17 cellular contexts compared by ENCODE assay signal in the genomic region with DNA sequence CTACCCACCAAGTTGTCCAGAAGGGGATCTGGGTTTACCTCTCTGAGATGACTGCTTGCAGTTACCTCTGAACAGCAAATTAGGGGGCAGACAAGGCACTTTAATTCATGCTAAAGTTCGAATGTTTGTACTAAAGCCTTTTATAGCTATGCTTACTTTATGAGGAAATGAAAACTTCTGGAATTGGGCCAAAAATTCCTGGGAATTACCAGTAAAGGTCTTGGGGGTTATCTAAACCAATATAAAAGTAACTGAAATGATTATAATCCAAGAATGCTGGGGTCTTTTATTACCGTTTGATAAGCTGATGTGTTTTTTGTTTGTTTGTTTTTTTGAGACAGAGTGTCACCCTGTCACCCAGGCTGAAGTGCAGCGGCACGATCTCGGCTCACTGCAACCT. TPM values are rescaled to one million over a fixed set of nuclear protein-coding genes. Genes with fewer than 3 reads are reported as not detected.
DNase-seq lines count a peak whose midpoint lies in the region; ATAC-seq and TF ChIP-seq lines count a peak whose summit lies in the region.
"Had no signal": no experiment of that assay in that cellular context is flagged by ENCODE, and none has a peak within 500 bp of the region (broad histone marks: within the 10 kb centered on the region; RNA-seq: fewer than 3 reads in every experiment).

No MANE protein-coding gene starts in this region.

- POLR2A ChIA-PET in HEK293 (lab: Yijun Ruan, JAX): no interaction called here

- H3K9me3 Mint-ChIP-seq in activated T-helper 1 cell treated with anti-CD3 and anti-CD28 coated beads, Interleukin-12 subunit alpha, Interleukin-12 subunit beta, Interleukin-2, Interleukin-4 antibody, amounts not matched to agents 30 ng/mL and 10 ng/mL and 1 ng/mL, durations not matched to agents 14 hours and 24 hours and 36 hours: no peaks in the 10 kb centered on the region
- H3K9me3 Mint-ChIP-seq: CD8-positive, alpha-beta T cell had no signal

- peaks cover 2% of the 10 kb centered on the region for H3K27me3 Mint-ChIP-seq in activated T-helper 1 cell treated with anti-CD3 and anti-CD28 coated beads, Interleukin-12 subunit alpha, Interleukin-12 subunit beta, Interleukin-2, Interleukin-4 antibody, amounts not matched to agents 30 ng/mL and 10 ng/mL and 1 ng/mL, durations not matched to agents 14 hours and 24 hours and 36 hours (ENCODE audit: insufficient read depth)

- H3K36me3 Mint-ChIP-seq in activated T-helper 1 cell treated with anti-CD3 and anti-CD28 coated beads, Interleukin-12 subunit alpha, Interleukin-12 subunit beta, Interleukin-2, Interleukin-4 antibody, amounts not matched to agents 30 ng/mL and 10 ng/mL and 1 ng/mL, durations not matched to agents 14 hours and 24 hours and 36 hours (ENCODE audit: low read depth): no peaks in the 10 kb centered on the region
- H3K36me3 Mint-ChIP-seq: CD8-positive, alpha-beta T cell had no signal

- peaks cover 0 to 2% of the 10 kb centered on the region in 2 experiments; a peak in 1 of 3 replicates for H3K36me3 ChIP-seq in HEK293 (ENCODE audit: control insufficient read depth in 2 of 2, insufficient read depth in 1 of 2, low read length in 2 of 2)
- H3K36me3 ChIP-seq: BE2C had no signal

- CTCF ChIA-PET in HEK293 (lab: Yijun Ruan, JAX): interaction anchor here (0.5 kb wide), 1 partner anchor 10 kb away, joined by 3 read pairs; no protein-coding TSS in a partner anchor

- peak; percentile 86 for ATAC-seq in left colon
- ATAC-seq: A549; CD8-positive, alpha-beta T cell; GM12878; HCT116 had no signal

- no peaks in the 10 kb centered on the region for H3K4me1 Mint-ChIP-seq in activated T-helper 1 cell treated with anti-CD3 and anti-CD28 coated beads, Interleukin-12 subunit alpha, Interleukin-12 subunit beta, Interleukin-2, Interleukin-4 antibody, amounts not matched to agents 30 ng/mL and 10 ng/mL and 1 ng/mL, durations not matched to agents 14 hours and 24 hours and 36 hours (ENCODE audit: low read depth)

- H3K4me3 Mint-ChIP-seq in activated T-helper 1 cell treated with anti-CD3 and anti-CD28 coated beads, Interleukin-12 subunit alpha, Interleukin-12 subunit beta, Interleukin-2, Interleukin-4 antibody, amounts not matched to agents 30 ng/mL and 10 ng/mL and 1 ng/mL, durations not matched to agents 14 hours and 24 hours and 36 hours: no peak overlapping the region
- H3K4me3 Mint-ChIP-seq: CD8-positive, alpha-beta T cell had no signal

- H3K9me3 ChIP-seq in HEK293 (ENCODE audit: control insufficient read depth, insufficient read depth, low read depth, low read length): no peaks in the 10 kb centered on the region
- H3K9me3 ChIP-seq: A549, BE2C had no signal

- peaks cover 9% of the 10 kb centered on the region for H3K4me1 ChIP-seq in HEK293 (ENCODE audit: control insufficient read depth, insufficient read depth, low read length)
- H3K4me1 ChIP-seq: A549, BE2C had no signal

- DNase-seq in EH (ENCODE audit: low read depth) (peak; percentile 19), dermis blood vessel endothelial cell (peak; percentile 73), left colon (no peak), posterior vena cava (ENCODE audit: low spot score) (no peak), amygdala (lab: John Stamatoyannopoulos, UW) (no peak)
- DNase-seq in activated T-helper 1 cell treated with anti-CD3 and anti-CD28 coated beads, Interleukin-12 subunit alpha, Interleukin-12 subunit beta, Interleukin-2, Interleukin-4 antibody, amounts not matched to agents 30 ng/mL and 10 ng/mL and 1 ng/mL, durations not matched to agents 14 hours and 24 hours and 36 hours (ENCODE audit: low spot score): no peak
- DNase-seq: BE2C; CD8-positive, alpha-beta T cell; COR-L47; DMS53; GM23248; IMR-90 had no signal

- intact Hi-C loops in left colon (cut with DNase I, micrococcal nuclease) (no loop called here), posterior vena cava (cut with DNase I) (no loop called here)
- intact Hi-C loops in activated T-helper 1 cell treated with anti-CD3 and anti-CD28 coated beads, Interleukin-12 subunit alpha, Interleukin-12 subunit beta, Interleukin-2, Interleukin-4 antibody, amounts not matched to agents 30 ng/mL and 10 ng/mL and 1 ng/mL, durations not matched to agents 14 hours and 24 hours and 36 hours (cut with micrococcal nuclease): no loop called here

- H3K27ac ChIP-seq in HEK293 (ENCODE audit: extremely low read depth, low read depth, low read length): no peak overlapping the region
- H3K27ac ChIP-seq: A549, C4-2B, GM23248 had no signal

- no peak for TF ChIP-seq CTCF in HEK293 (tag by site-specific recombination; IDR thresholded peaks at IDR 0.05)

- H3K4me3 ChIP-seq in HEK293 (ENCODE audit: low read depth, low read length): no peak overlapping the region
- H3K4me3 ChIP-seq: A549, GM12878, GM23248 had no signal

- no peak overlapping the region for H3K27ac Mint-ChIP-seq in activated T-helper 1 cell treated with anti-CD3 and anti-CD28 coated beads, Interleukin-12 subunit alpha, Interleukin-12 subunit beta, Interleukin-2, Interleukin-4 antibody, amounts not matched to agents 30 ng/mL and 10 ng/mL and 1 ng/mL, durations not matched to agents 14 hours and 24 hours and 36 hours
- H3K27ac Mint-ChIP-seq: CD8-positive, alpha-beta T cell had no signal

TF ChIP-seq in HEK293, 187 proteins besides CTCF, POLR2A, EP300 and RAD21 (continues in another document):
- TF ChIP-seq ZNF157 (tag by site-specific recombination; IDR thresholded peaks at IDR 0.05): no peak
- no peak for TF ChIP-seq ZNF623 (tag by site-specific recombination; IDR thresholded peaks at IDR 0.05)
- no peak for TF ChIP-seq ZNF529 (tag by site-specific recombination; IDR thresholded peaks at IDR 0.05; ENCODE audit: insufficient replicate concordance)
- TF ChIP-seq TSHZ1 (tag by site-specific recombination; IDR thresholded peaks at IDR 0.05; ENCODE audit: borderline replicate concordance): 0 out of 2 replicates have a peak, but pooled peaks have one; percentile 41
- TF ChIP-seq ZEB2 (tag by site-specific recombination; IDR thresholded peaks at IDR 0.05): 0 out of 2 replicates have a peak, but pooled peaks have one; percentile 39

RNA-seq across cellular contexts. Expression of gene LZTS3, which starts 7.9 kb away (rescaled TPM):
- total RNA-seq in dermis blood vessel endothelial cell (6.1 and 8.2 TPM in 2 replicates), left colon (10 to 100 TPM in 1 of 2 donors, 1 to 10 TPM in 1; 5.5 to 10.9 TPM), posterior vena cava (1 to 10 TPM; 4.2 to 8.0 TPM)
- 0.54 and 0.78 TPM in 2 replicates for total RNA-seq in activated T-helper 1 cell treated with anti-CD3 and anti-CD28 coated beads, Interleukin-12 subunit alpha, Interleukin-12 subunit beta, Interleukin-2, Interleukin-4 antibody, amounts not matched to agents 30 ng/mL and 10 ng/mL and 1 ng/mL, durations not matched to agents 14 hours and 24 hours and 36 hours

RNA-seq across cellular contexts. Expression of gene FASTKD5, which starts 21.6 kb away (rescaled TPM):
- 20.4 and 23.7 TPM in 2 replicates for total RNA-seq in dermis blood vessel endothelial cell
- 10 to 100 TPM; 15.4 to 16.5 TPM for total RNA-seq in left colon
- 10 to 100 TPM in 1 of 2 donors, 1 to 10 TPM in 1; 9.2 to 10.6 TPM for total RNA-seq in posterior vena cava
- total RNA-seq in activated T-helper 1 cell treated with anti-CD3 and anti-CD28 coated beads, Interleukin-12 subunit alpha, Interleukin-12 subunit beta, Interleukin-2, Interleukin-4 antibody, amounts not matched to agents 30 ng/mL and 10 ng/mL and 1 ng/mL, durations not matched to agents 14 hours and 24 hours and 36 hours: 25.4 TPM in 2 replicates

RNA-seq across cellular contexts. Expression of gene UBOX5, which starts 21.6 kb away (rescaled TPM):
- 2.7 and 3.8 TPM in 2 replicates for total RNA-seq in dermis blood vessel endothelial cell
- 1 to 10 TPM; 6.6 to 6.8 TPM for total RNA-seq in left colon
- total RNA-seq in posterior vena cava: 1 to 10 TPM; 5.2 to 6.2 TPM
- total RNA-seq in activated T-helper 1 cell treated with anti-CD3 and anti-CD28 coated beads, Interleukin-12 subunit alpha, Interleukin-12 subunit beta, Interleukin-2, Interleukin-4 antibody, amounts not matched to agents 30 ng/mL and 10 ng/mL and 1 ng/mL, durations not matched to agents 14 hours and 24 hours and 36 hours: 5.9 and 7.7 TPM in 2 replicates

RNA-seq across cellular contexts. Expression of gene DDRGK1, which starts 23.2 kb away (rescaled TPM):
- total RNA-seq in dermis blood vessel endothelial cell: 41.0 and 53.1 TPM in 2 replicates
- total RNA-seq in left colon: 10 to 100 TPM; 50.4 to 70.3 TPM
- total RNA-seq in posterior vena cava: 10 to 100 TPM; 38.3 to 38.6 TPM
- total RNA-seq in activated T-helper 1 cell treated with anti-CD3 and anti-CD28 coated beads, Interleukin-12 subunit alpha, Interleukin-12 subunit beta, Interleukin-2, Interleukin-4 antibody, amounts not matched to agents 30 ng/mL and 10 ng/mL and 1 ng/mL, durations not matched to agents 14 hours and 24 hours and 36 hours: 67.5 and 72.3 TPM in 2 replicates

RNA-seq across cellular contexts. Expression of gene ITPA, which starts 28.0 kb away (rescaled TPM):
- total RNA-seq in dermis blood vessel endothelial cell: 33.6 and 36.6 TPM in 2 replicates
- 10 to 100 TPM; 44.8 to 46.3 TPM for total RNA-seq in left colon
- total RNA-seq in posterior vena cava: 10 to 100 TPM; 31.1 to 33.7 TPM
- 93.3 and 96.0 TPM in 2 replicates for total RNA-seq in activated T-helper 1 cell treated with anti-CD3 and anti-CD28 coated beads, Interleukin-12 subunit alpha, Interleukin-12 subunit beta, Interleukin-2, Interleukin-4 antibody, amounts not matched to agents 30 ng/mL and 10 ng/mL and 1 ng/mL, durations not matched to agents 14 hours and 24 hours and 36 hours

Comparison
In these comparisons a context has a peak if more than half of its experiments do, and no peak if none do; other contexts are left out.
1. DNase-seq: peak in EH (single experiment) and dermis blood vessel endothelial cell (single experiment); none in left colon (0 of 2), posterior vena cava (single experiment), amygdala (0 of 56) and activated T-helper 1 cell treated with anti-CD3 and anti-CD28 coated beads, Interleukin-12 subunit alpha, Interleukin-12 subunit beta, Interleukin-2, Interleukin-4 antibody, amounts not matched to agents 30 ng/mL and 10 ng/mL and 1 ng/mL, durations not matched to agents 14 hours and 24 hours and 36 hours (single experiment).